ENCODE assay signal across 12 cellular contexts in the genomic region with DNA sequence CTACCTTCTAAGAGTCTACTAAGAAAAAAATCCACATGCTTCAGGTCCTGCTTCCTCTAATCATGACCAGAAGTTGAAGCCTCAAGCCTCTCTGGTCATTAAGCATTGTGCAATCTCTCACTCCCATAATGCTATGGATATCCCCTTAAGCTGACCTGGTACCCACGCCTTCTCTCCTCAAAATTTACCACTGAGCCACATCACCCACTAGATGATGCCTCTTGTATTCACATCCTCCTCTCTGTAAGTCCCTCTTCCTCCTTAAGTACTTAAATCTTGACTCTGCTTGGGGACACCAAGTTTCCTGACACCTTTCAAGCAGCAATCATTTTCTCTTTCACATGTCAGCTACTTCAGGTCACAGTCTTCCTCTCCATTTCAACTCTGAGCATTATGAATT. TPM values are rescaled to one million over a fixed set of nuclear protein-coding genes. Genes with fewer than 3 reads are reported as not detected.
DNase-seq lines count a peak whose midpoint lies in the region; ATAC-seq and FAIRE-seq lines count a peak whose summit lies in the region.
"Had no signal": no experiment of that assay in that cellular context is flagged by ENCODE, and none has a peak within 500 bp of the region (broad histone marks: within the 10 kb centered on the region; RNA-seq: fewer than 3 reads in every experiment).

No MANE protein-coding gene starts in this region.

- peak; percentile 82 for ATAC-seq in activated naive CD8-positive, alpha-beta T cell treated with anti-CD3 and anti-CD28 coated beads, Interleukin-2, amount 10 ng/mL, durations not matched to agents 7 days and 5 days (ENCODE audit: low read depth)
- ATAC-seq in HG02759 (IDR thresholded peaks at IDR 0.05; ENCODE audit: unreplicated experiment) (peak; percentile 51), HG03558 (IDR thresholded peaks at IDR 0.05; ENCODE audit: extremely low read depth, unreplicated experiment) (peak; percentile 58)
- ATAC-seq: upper lobe of right lung had no signal

- H3K27ac Mint-ChIP-seq in activated naive CD8-positive, alpha-beta T cell treated with anti-CD3 and anti-CD28 coated beads, Interleukin-2, amount 10 ng/mL, durations not matched to agents 7 days and 5 days, result no peak overlapping the region
- H3K27ac Mint-ChIP-seq in activated naive CD8-positive, alpha-beta T cell treated with anti-CD3 and anti-CD28 coated beads for 36 hours, result no peak overlapping the region
- H3K27ac Mint-ChIP-seq: brain had no signal

- no peak overlapping the region for H3K4me3 Mint-ChIP-seq in activated naive CD8-positive, alpha-beta T cell treated with anti-CD3 and anti-CD28 coated beads, Interleukin-2, amount 10 ng/mL, durations not matched to agents 7 days and 5 days
- H3K4me3 Mint-ChIP-seq in activated naive CD8-positive, alpha-beta T cell treated with anti-CD3 and anti-CD28 coated beads for 36 hours, result no peak overlapping the region
- H3K4me3 Mint-ChIP-seq: brain had no signal

- peaks cover 20% of the 10 kb centered on the region for H3K36me3 Mint-ChIP-seq in activated naive CD8-positive, alpha-beta T cell treated with anti-CD3 and anti-CD28 coated beads, Interleukin-2, amount 10 ng/mL, durations not matched to agents 7 days and 5 days
- H3K36me3 Mint-ChIP-seq in activated naive CD8-positive, alpha-beta T cell treated with anti-CD3 and anti-CD28 coated beads for 36 hours, result peaks cover 6% of the 10 kb centered on the region
- H3K36me3 Mint-ChIP-seq: brain had no signal

- FAIRE-seq in frontal cortex (lab: Jason Lieb, UNC), result no peak

- H3K4me1 Mint-ChIP-seq in activated naive CD8-positive, alpha-beta T cell treated with anti-CD3 and anti-CD28 coated beads, Interleukin-2, amount 10 ng/mL, durations not matched to agents 7 days and 5 days, result peaks cover 16% of the 10 kb centered on the region
- peaks cover 20% of the 10 kb centered on the region for H3K4me1 Mint-ChIP-seq in activated naive CD8-positive, alpha-beta T cell treated with anti-CD3 and anti-CD28 coated beads for 36 hours

- H3K9me3 Mint-ChIP-seq in activated naive CD8-positive, alpha-beta T cell treated with anti-CD3 and anti-CD28 coated beads, Interleukin-2, amount 10 ng/mL, durations not matched to agents 7 days and 5 days, result no peaks in the 10 kb centered on the region
- no peaks in the 10 kb centered on the region for H3K9me3 Mint-ChIP-seq in activated naive CD8-positive, alpha-beta T cell treated with anti-CD3 and anti-CD28 coated beads for 36 hours
- H3K9me3 Mint-ChIP-seq: brain had no signal

- H3K27me3 Mint-ChIP-seq in activated naive CD8-positive, alpha-beta T cell treated with anti-CD3 and anti-CD28 coated beads, Interleukin-2, amount 10 ng/mL, durations not matched to agents 7 days and 5 days, result no peaks in the 10 kb centered on the region
- no peaks in the 10 kb centered on the region for H3K27me3 Mint-ChIP-seq in activated naive CD8-positive, alpha-beta T cell treated with anti-CD3 and anti-CD28 coated beads for 36 hours
- H3K27me3 Mint-ChIP-seq: brain had no signal

- POLR2A ChIA-PET in activated naive CD8-positive, alpha-beta T cell treated with anti-CD3 and anti-CD28 coated beads, Interleukin-2, amount 10 ng/mL, durations not matched to agents 7 days and 5 days (lab: Charles Lee), result interaction anchor here (1.1 kb wide), 1 partner anchor 10 kb away, joined by 6 read pairs; the partner anchor contains the start of gene GALNT4

- DNase-seq in activated naive CD8-positive, alpha-beta T cell treated with anti-CD3 and anti-CD28 coated beads, Interleukin-2, amount 10 ng/mL, durations not matched to agents 7 days and 5 days, result no peak
- no peak for DNase-seq in activated naive CD8-positive, alpha-beta T cell treated with anti-CD3 and anti-CD28 coated beads for 36 hours
- DNase-seq in HK-2 (ENCODE audit: unreplicated experiment) (no peak), NCI-H524 (lab: John Stamatoyannopoulos, UW) (no peak), frontal cortex (ENCODE audit: low spot score in 2 of 2) (no peak), medulla oblongata (ENCODE audit: extremely low spot score) (no peak)
- DNase-seq: NCI-H187, SHP77 treated with DMSO at 0.1 percent for 48 hours, upper lobe of right lung had no signal

RNA-seq across cellular contexts. Expression of gene GALNT4, which starts 9.8 kb away (rescaled TPM):
- total RNA-seq in activated naive CD8-positive, alpha-beta T cell treated with anti-CD3 and anti-CD28 coated beads, Interleukin-2, amount 10 ng/mL, durations not matched to agents 7 days and 5 days, result 10 to 100 TPM; 15.6 to 16.3 TPM
- total RNA-seq in activated naive CD8-positive, alpha-beta T cell treated with anti-CD3 and anti-CD28 coated beads for 36 hours, result 1 to 10 TPM; 5.4 to 5.7 TPM
- 3.3 TPM for total RNA-seq in frontal cortex

RNA-seq across cellular contexts. Expression of gene POC1B, which starts 11.1 kb away (rescaled TPM):
- total RNA-seq in activated naive CD8-positive, alpha-beta T cell treated with anti-CD3 and anti-CD28 coated beads, Interleukin-2, amount 10 ng/mL, durations not matched to agents 7 days and 5 days, result 10 to 100 TPM; 48.0 to 48.8 TPM
- 10 to 100 TPM; 18.8 to 19.2 TPM for total RNA-seq in activated naive CD8-positive, alpha-beta T cell treated with anti-CD3 and anti-CD28 coated beads for 36 hours
- 93.8 TPM for total RNA-seq in frontal cortex
